ENCODE assay signal across 16 cellular contexts in genomic region chr15:63080638-63081250, GRCh38. TPM values are rescaled to one million over a fixed set of nuclear protein-coding genes. Genes with fewer than 3 reads are reported as not detected.
DNase-seq lines count a peak whose midpoint lies in the region; ATAC-seq and TF ChIP-seq lines count a peak whose summit lies in the region.
"Had no signal": no experiment of that assay in that cellular context is flagged by ENCODE, and none has a peak within 500 bp of the region (broad histone marks: within the 10 kb centered on the region; RNA-seq: fewer than 3 reads in every experiment).

No MANE protein-coding gene starts in this region.

- no peaks in the 10 kb centered on the region for H3K27me3 Mint-ChIP-seq in nephron progenitor cell (ENCODE audit: low read depth, poor library complexity)
- H3K27me3 Mint-ChIP-seq in CD8-positive, alpha-beta T cell (ENCODE audit: low read depth), result peaks cover 9% of the 10 kb centered on the region

- intact Hi-C loops in CD8-positive, alpha-beta T cell (cut with DNase I, micrococcal nuclease), result no loop called here

- no peaks in the 10 kb centered on the region for H3K9me3 Mint-ChIP-seq in nephron progenitor cell
- no peaks in the 10 kb centered on the region for H3K9me3 Mint-ChIP-seq in CD8-positive, alpha-beta T cell
- H3K9me3 Mint-ChIP-seq: activated CD4-positive, alpha-beta T cell treated with anti-CD3 and anti-CD28 coated beads, Interleukin-2, amount 10 ng/mL, durations not matched to agents 7 days and 5 days; CD4-positive, alpha-beta T cell; dendritic cell treated with granulocyte-macrophage colony-stimulating factor and Interleukin-4, amounts not matched to agents 40 ng/mL and 50 ng/mL, for 4 days; naive thymus-derived CD4-positive, alpha-beta T cell; stimulated activated naive B cell treated with anti-CD40 and anti-IgM and Interleukin-4, amounts not matched to agents 10 μg/mL and 1 μg/mL and 100 μg/mL, for 72 hours; T-cell had no signal

- H3K27ac Mint-ChIP-seq in nephron progenitor cell, result peak overlapping the region; percentile 72
- H3K27ac Mint-ChIP-seq in CD8-positive, alpha-beta T cell, result no peak overlapping the region
- H3K27ac Mint-ChIP-seq: activated CD4-positive, alpha-beta T cell treated with anti-CD3 and anti-CD28 coated beads, Interleukin-2, amount 10 ng/mL, durations not matched to agents 7 days and 5 days; CD4-positive, alpha-beta T cell; dendritic cell treated with granulocyte-macrophage colony-stimulating factor and Interleukin-4, amounts not matched to agents 40 ng/mL and 50 ng/mL, for 4 days; naive thymus-derived CD4-positive, alpha-beta T cell; stimulated activated naive B cell treated with anti-CD40 and anti-IgM and Interleukin-4, amounts not matched to agents 10 μg/mL and 1 μg/mL and 100 μg/mL, for 72 hours had no signal

- peaks cover 75% of the 10 kb centered on the region for H3K4me1 Mint-ChIP-seq in nephron progenitor cell
- no peaks in the 10 kb centered on the region for H3K4me1 Mint-ChIP-seq in CD8-positive, alpha-beta T cell (ENCODE audit: low read depth)
- H3K4me1 Mint-ChIP-seq: stimulated activated naive B cell treated with anti-CD40 and anti-IgM and Interleukin-4, amounts not matched to agents 10 μg/mL and 1 μg/mL and 100 μg/mL, for 72 hours had no signal

- POLR2A ChIA-PET in CD8-positive, alpha-beta T cell (lab: Charles Lee), result no interaction called here

- DNase-seq in ELF-1 (ENCODE audit: low read depth, low spot score) (peak; percentile 36), MG63 (peak; percentile 45), fibroblast of gingiva (ENCODE audit: low read depth) (peak; percentile 23), nephron progenitor cell (no peak), OCI-M1 (lab: John Stamatoyannopoulos, UW) (no peak), NCI-H2029 (lab: John Stamatoyannopoulos, UW) (no peak)
- DNase-seq in CD8-positive, alpha-beta T cell, result no peak
- DNase-seq: activated CD4-positive, alpha-beta T cell treated with anti-CD3 and anti-CD28 coated beads, Interleukin-2, amount 10 ng/mL, durations not matched to agents 7 days and 5 days; CD4-positive, alpha-beta T cell; DMS79; naive thymus-derived CD4-positive, alpha-beta T cell; NCI-H2081 treated with DMSO at 0.1 percent for 48 hours; NCI-H524 treated with DMSO at 0.1 percent for 48 hours; stimulated activated naive B cell treated with anti-CD40 and anti-IgM and Interleukin-4, amounts not matched to agents 10 μg/mL and 1 μg/mL and 100 μg/mL, for 72 hours; T-cell had no signal

- no peak overlapping the region for H3K27ac ChIP-seq in CD8-positive, alpha-beta T cell (ENCODE audit: low read depth, low read length)

- CTCF ChIA-PET in CD8-positive, alpha-beta T cell (lab: Charles Lee), result interaction anchor here (2.6 kb wide), 1 partner anchor 13 kb away, joined by 6 read pairs; no protein-coding TSS in a partner anchor

- no peak overlapping the region for H3K4me3 Mint-ChIP-seq in nephron progenitor cell
- no peak overlapping the region for H3K4me3 Mint-ChIP-seq in CD8-positive, alpha-beta T cell
- H3K4me3 Mint-ChIP-seq: activated CD4-positive, alpha-beta T cell treated with anti-CD3 and anti-CD28 coated beads, Interleukin-2, amount 10 ng/mL, durations not matched to agents 7 days and 5 days; CD4-positive, alpha-beta T cell; dendritic cell treated with granulocyte-macrophage colony-stimulating factor and Interleukin-4, amounts not matched to agents 40 ng/mL and 50 ng/mL, for 4 days; naive thymus-derived CD4-positive, alpha-beta T cell; stimulated activated naive B cell treated with anti-CD40 and anti-IgM and Interleukin-4, amounts not matched to agents 10 μg/mL and 1 μg/mL and 100 μg/mL, for 72 hours; T-cell had no signal

- no peak overlapping the region for H3K4me3 ChIP-seq in MG63
- H3K4me3 ChIP-seq in CD8-positive, alpha-beta T cell (ENCODE audit: low read depth, low read length), result no peak overlapping the region

- H3K36me3 ChIP-seq in MG63, result no peaks in the 10 kb centered on the region
- no peaks in the 10 kb centered on the region for H3K36me3 ChIP-seq in CD8-positive, alpha-beta T cell (ENCODE audit: insufficient read depth, low read length)

- H3K4me1 ChIP-seq in CD8-positive, alpha-beta T cell (ENCODE audit: insufficient read depth, low read length), result no peaks in the 10 kb centered on the region

- ATAC-seq in CD8-positive, alpha-beta T cell, result no peak
- ATAC-seq: naive thymus-derived CD4-positive, alpha-beta T cell; stimulated activated naive B cell treated with anti-CD40 and anti-IgM and Interleukin-4, amounts not matched to agents 10 μg/mL and 1 μg/mL and 100 μg/mL, for 72 hours; T-cell had no signal

- no peaks in the 10 kb centered on the region for H3K27me3 ChIP-seq in MG63
- H3K27me3 ChIP-seq in CD8-positive, alpha-beta T cell (ENCODE audit: insufficient read depth, low read length), result no peaks in the 10 kb centered on the region

- TF ChIP-seq CTCF in nephron progenitor cell (IDR thresholded peaks at IDR 0.05), result no peak
- TF ChIP-seq CTCF in CD8-positive, alpha-beta T cell (IDR thresholded peaks at IDR 0.05), result no peak

- no peaks in the 10 kb centered on the region for H3K9me3 ChIP-seq in MG63
- H3K9me3 ChIP-seq in CD8-positive, alpha-beta T cell (ENCODE audit: low read length), result no peaks in the 10 kb centered on the region

- no peaks in the 10 kb centered on the region for H3K36me3 Mint-ChIP-seq in nephron progenitor cell (ENCODE audit: low read depth)
- H3K36me3 Mint-ChIP-seq in CD8-positive, alpha-beta T cell, result no peaks in the 10 kb centered on the region
- H3K36me3 Mint-ChIP-seq: naive thymus-derived CD4-positive, alpha-beta T cell; stimulated activated naive B cell treated with anti-CD40 and anti-IgM and Interleukin-4, amounts not matched to agents 10 μg/mL and 1 μg/mL and 100 μg/mL, for 72 hours; T-cell had no signal

RNA-seq across cellular contexts. Expression of gene TPM1, which starts 38.2 kb away (rescaled TPM):
- 441 and 711 TPM in 2 replicates for total RNA-seq in MG63 (2014; rRNA removed; shearing (Covaris generic); ENCODE audit: low replicate concordance)
- 1 to 10 TPM; 8.6 to 9.4 TPM for total RNA-seq in CD8-positive, alpha-beta T cell

RNA-seq across cellular contexts. Expression of gene LACTB, which starts 40.9 kb away (rescaled TPM):
- 41.5 and 50.4 TPM in 2 replicates for total RNA-seq in MG63 (2014; rRNA removed; shearing (Covaris generic); ENCODE audit: low replicate concordance)
- 1 to 10 TPM; 8.8 to 9.6 TPM for total RNA-seq in CD8-positive, alpha-beta T cell

Comparison
In these comparisons a context has a peak if more than half of its experiments do, and no peak if none do; other contexts are left out.
1. DNase-seq: peak in ELF-1 (single experiment), MG63 (single experiment) and fibroblast of gingiva (single experiment); none in nephron progenitor cell (single experiment), CD8-positive, alpha-beta T cell (0 of 7), OCI-M1 (single experiment) and NCI-H2029 (single experiment).
2. RNA of gene TPM1, which starts 38.2 kb away (total RNA-seq): 441 to 711 TPM in MG63; 8.6 to 9.4 TPM in CD8-positive, alpha-beta T cell; every median in the first group is over 10 times any median in the second.